Comparison of ENCODE assay signal across 36 cellular contexts in the genomic region with DNA sequence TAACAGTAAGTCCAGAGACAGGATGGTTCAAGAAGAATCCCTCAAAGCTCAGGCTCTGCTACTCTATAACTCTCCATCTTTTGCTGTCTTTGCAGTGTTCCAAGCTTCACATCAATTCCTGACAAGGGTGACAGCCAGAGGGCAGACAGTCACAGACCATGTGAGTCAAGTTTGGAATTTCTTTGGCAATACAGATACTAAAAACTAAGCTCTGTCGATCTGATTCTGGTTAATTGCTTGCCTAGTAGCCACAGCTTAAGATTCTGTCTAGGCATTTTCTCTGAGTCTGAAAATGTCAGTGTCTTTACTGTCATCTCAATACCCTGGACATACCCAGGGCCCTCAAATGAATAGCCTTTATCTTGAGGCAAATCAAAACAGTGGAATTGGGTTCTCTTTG.
DNase-seq lines count a peak whose midpoint lies in the region; ATAC-seq and TF ChIP-seq lines count a peak whose summit lies in the region.
"Had no signal": no experiment of that assay in that cellular context is flagged by ENCODE, and none has a peak within 500 bp of the region (broad histone marks: within the 10 kb centered on the region; RNA-seq: fewer than 3 reads in every experiment).

No MANE protein-coding gene starts in this region.

- H3K4me1 ChIP-seq in PC-3 (ENCODE audit: insufficient read depth, low read length) = no peaks in the 10 kb centered on the region
- H3K4me1 ChIP-seq: Caco-2, pancreas, Peyer's patch, right atrium auricular region, spleen had no signal

- H3K9me3 Mint-ChIP-seq in activated CD4-positive, alpha-beta memory T cell treated with anti-CD3 and anti-CD28 coated beads, Interleukin-2, amount 10 ng/mL, durations not matched to agents 7 days and 5 days = no peaks in the 10 kb centered on the region
- H3K9me3 Mint-ChIP-seq: activated CD4-positive, alpha-beta memory T cell treated with anti-CD3 and anti-CD28 coated beads for 36 hours; activated naive CD8-positive, alpha-beta T cell treated with anti-CD3 and anti-CD28 coated beads, Interleukin-2, amount 50 U/mL, for 24 hours; central memory CD8-positive, alpha-beta T cell; dendritic cell treated with granulocyte-macrophage colony-stimulating factor and Interleukin-4, amounts not matched to agents 40 ng/mL and 50 ng/mL, for 4 days; endodermal cell; memory B cell; stimulated activated naive CD8-positive, alpha-beta T cell treated with anti-CD3 and anti-CD28 coated beads, Interleukin-15, Interleukin-2, amounts not matched to agents 100 ng/mL and 50 ng/mL, for 24 hours; T-helper 2 cell treated with Interferon-gamma antibody and Interleukin-4, amounts not matched to agents 5 μg/mL and 100 μg/mL, for 36 hours had no signal

- POLR2A ChIA-PET in PC-3 (lab: Charles Lee; ENCODE audit: unreplicated experiment) = no interaction called here
- POLR2A ChIA-PET in activated CD4-positive, alpha-beta memory T cell treated with anti-CD3 and anti-CD28 coated beads, Interleukin-2, amount 10 ng/mL, durations not matched to agents 7 days and 5 days (lab: Charles Lee) = no interaction called here

- H3K4me1 Mint-ChIP-seq in activated CD4-positive, alpha-beta memory T cell treated with anti-CD3 and anti-CD28 coated beads, Interleukin-2, amount 10 ng/mL, durations not matched to agents 7 days and 5 days = no peaks in the 10 kb centered on the region
- H3K4me1 Mint-ChIP-seq: activated naive CD8-positive, alpha-beta T cell treated with anti-CD3 and anti-CD28 coated beads, Interleukin-2, amount 50 U/mL, for 24 hours; central memory CD8-positive, alpha-beta T cell; endodermal cell; memory B cell had no signal

- DNase-seq in COLO829 (ENCODE audit: low spot score) (peak; percentile 6), PC-3 (peak; percentile 5), fibroblast of villous mesenchyme (ENCODE audit: low read depth) (peak; percentile 26), renal cortical epithelial cell (ENCODE audit: low read depth) (peak; percentile 5), HuH-7 (ENCODE audit: low spot score) (no peak)
- no peak for DNase-seq in activated CD4-positive, alpha-beta memory T cell treated with anti-CD3 and anti-CD28 coated beads, Interleukin-2, amount 10 ng/mL, durations not matched to agents 7 days and 5 days
- DNase-seq: activated CD4-positive, alpha-beta memory T cell treated with anti-CD3 and anti-CD28 coated beads for 36 hours; activated CD4-positive, CD25-positive, alpha-beta regulatory T cell treated with anti-CD3 and anti-CD28 coated beads, Interleukin-2, amount 50 U/mL, for 72 hours; activated CD8-positive, alpha-beta memory T cell treated with anti-CD3 and anti-CD28 coated beads, Interleukin-2, amount 50 U/mL, for 4 hours; activated naive CD4-positive, alpha-beta T cell; activated naive CD8-positive, alpha-beta T cell treated with anti-CD3 and anti-CD28 coated beads, Interleukin-2, amount 50 U/mL, for 24 hours; C1 segment of cervical spinal cord; Caco-2; DMS53; endodermal cell; GDM1; left cardiac atrium; NCI-H1417 treated with DMSO at 0.1 percent for 48 hours; NCI-H2081 treated with DMSO at 0.1 percent for 48 hours; NCI-H226; pancreas; Peyer's patch; spleen; stimulated activated CD8-positive, alpha-beta memory T cell treated with anti-CD3 and anti-CD28 coated beads, Interleukin-4, amount 100 ng/mL, for 48 hours had no signal

- H3K79me2 ChIP-seq in PC-3 (ENCODE audit: low read length) = no peaks in the 10 kb centered on the region

- H3K27ac ChIP-seq in PC-3 (ENCODE audit: low read length) = no peak overlapping the region
- H3K27ac ChIP-seq: gastroesophageal sphincter, HL-60, KMS-11, pancreas, Peyer's patch, right atrium auricular region, spleen, thoracic aorta had no signal

- H3K27me3 Mint-ChIP-seq in activated CD4-positive, alpha-beta memory T cell treated with anti-CD3 and anti-CD28 coated beads, Interleukin-2, amount 10 ng/mL, durations not matched to agents 7 days and 5 days = no peaks in the 10 kb centered on the region
- H3K27me3 Mint-ChIP-seq: activated CD4-positive, alpha-beta memory T cell treated with anti-CD3 and anti-CD28 coated beads for 36 hours; activated naive CD8-positive, alpha-beta T cell treated with anti-CD3 and anti-CD28 coated beads, Interleukin-2, amount 50 U/mL, for 24 hours; central memory CD8-positive, alpha-beta T cell; dendritic cell treated with granulocyte-macrophage colony-stimulating factor and Interleukin-4, amounts not matched to agents 40 ng/mL and 50 ng/mL, for 4 days; memory B cell; stimulated activated naive CD8-positive, alpha-beta T cell treated with anti-CD3 and anti-CD28 coated beads, Interleukin-15, Interleukin-2, amounts not matched to agents 100 ng/mL and 50 ng/mL, for 24 hours had no signal

- H3K4me3 Mint-ChIP-seq in activated CD4-positive, alpha-beta memory T cell treated with anti-CD3 and anti-CD28 coated beads, Interleukin-2, amount 10 ng/mL, durations not matched to agents 7 days and 5 days = no peak overlapping the region
- H3K4me3 Mint-ChIP-seq: activated CD4-positive, alpha-beta memory T cell treated with anti-CD3 and anti-CD28 coated beads for 36 hours; activated naive CD8-positive, alpha-beta T cell treated with anti-CD3 and anti-CD28 coated beads, Interleukin-2, amount 50 U/mL, for 24 hours; central memory CD8-positive, alpha-beta T cell; dendritic cell treated with granulocyte-macrophage colony-stimulating factor and Interleukin-4, amounts not matched to agents 40 ng/mL and 50 ng/mL, for 4 days; endodermal cell; memory B cell; stimulated activated naive CD8-positive, alpha-beta T cell treated with anti-CD3 and anti-CD28 coated beads, Interleukin-15, Interleukin-2, amounts not matched to agents 100 ng/mL and 50 ng/mL, for 24 hours; T-helper 2 cell treated with Interferon-gamma antibody and Interleukin-4, amounts not matched to agents 5 μg/mL and 100 μg/mL, for 36 hours had no signal

- no peaks in the 10 kb centered on the region for H4K20me1 ChIP-seq in PC-3 (ENCODE audit: low read length)

- H3K9ac ChIP-seq in PC-3 (ENCODE audit: low read length) = no peak overlapping the region
- H3K9ac ChIP-seq: KMS-11 had no signal

- H3K27me3 ChIP-seq in PC-3 (ENCODE audit: low read length) = no peaks in the 10 kb centered on the region
- H3K27me3 ChIP-seq: gastroesophageal sphincter, pancreas, Peyer's patch, right atrium auricular region, spleen had no signal

- CTCF ChIA-PET in PC-3 (lab: Charles Lee) = interaction anchor here (0.7 kb wide), 1 partner anchor 39 kb away, joined by 3 read pairs; no protein-coding TSS in a partner anchor
- CTCF ChIA-PET in activated CD4-positive, alpha-beta memory T cell treated with anti-CD3 and anti-CD28 coated beads, Interleukin-2, amount 10 ng/mL, durations not matched to agents 7 days and 5 days (lab: Charles Lee) = no interaction called here

- H3K4me3 ChIP-seq in PC-3 (ENCODE audit: low read length) (no peak overlapping the region), fibroblast of villous mesenchyme (ENCODE audit: low read depth, low read length) (no peak overlapping the region)
- H3K4me3 ChIP-seq: gastroesophageal sphincter, pancreas, Peyer's patch, right atrium auricular region, spleen, thoracic aorta had no signal

- H2AFZ ChIP-seq in PC-3 (ENCODE audit: low read length) = no peak overlapping the region

- ATAC-seq in PC-3 (no peak), HG03442 (IDR thresholded peaks at IDR 0.05; ENCODE audit: unreplicated experiment) (no peak)
- ATAC-seq: activated naive CD8-positive, alpha-beta T cell treated with anti-CD3 and anti-CD28 coated beads, Interleukin-2, amount 50 U/mL, for 24 hours; esophagus mucosa; left cardiac atrium; pancreas had no signal

- H3F3A ChIP-seq in PC-3 (ENCODE audit: low read length, unreplicated experiment) = no peaks in the 10 kb centered on the region

- H3K9me3 ChIP-seq in PC-3 (ENCODE audit: low read length) = no peaks in the 10 kb centered on the region
- H3K9me3 ChIP-seq: Caco-2, gastroesophageal sphincter, pancreas, Peyer's patch, right atrium auricular region, spleen, thoracic aorta had no signal

- TF ChIP-seq CTCF in PC-3 (conservative IDR thresholded peaks at IDR 0.05; ENCODE audit: low read depth, low read length) = no peak
- TF ChIP-seq CTCF in fibroblast of villous mesenchyme (IDR thresholded peaks at IDR 0.05; ENCODE audit: insufficient read depth, low read depth, low read length) = no peak

- no peak overlapping the region for H3K27ac Mint-ChIP-seq in activated CD4-positive, alpha-beta memory T cell treated with anti-CD3 and anti-CD28 coated beads, Interleukin-2, amount 10 ng/mL, durations not matched to agents 7 days and 5 days
- H3K27ac Mint-ChIP-seq: activated CD4-positive, alpha-beta memory T cell treated with anti-CD3 and anti-CD28 coated beads for 36 hours; activated naive CD8-positive, alpha-beta T cell treated with anti-CD3 and anti-CD28 coated beads, Interleukin-2, amount 50 U/mL, for 24 hours; dendritic cell treated with granulocyte-macrophage colony-stimulating factor and Interleukin-4, amounts not matched to agents 40 ng/mL and 50 ng/mL, for 4 days; endodermal cell; memory B cell; stimulated activated naive CD8-positive, alpha-beta T cell treated with anti-CD3 and anti-CD28 coated beads, Interleukin-15, Interleukin-2, amounts not matched to agents 100 ng/mL and 50 ng/mL, for 24 hours; T-helper 2 cell treated with Interferon-gamma antibody and Interleukin-4, amounts not matched to agents 5 μg/mL and 100 μg/mL, for 36 hours had no signal

- intact Hi-C loops in PC-3 (cut with micrococcal nuclease) = loop anchor here (5.0 kb wide), 1 partner anchor 201 kb away; no protein-coding TSS in a partner anchor

- no peak overlapping the region for H3K4me2 ChIP-seq in PC-3 (ENCODE audit: low read length)
- H3K4me2 ChIP-seq: KMS-11 had no signal

- peaks cover 5% of the 10 kb centered on the region; the same call in 1 of the 2 replicates for H3K36me3 ChIP-seq in PC-3 (ENCODE audit: low read depth, low read length)
- H3K36me3 ChIP-seq: pancreas, Peyer's patch, right atrium auricular region, thoracic aorta had no signal

- no peaks in the 10 kb centered on the region for H3K9me2 ChIP-seq in PC-3 (replicated peaks; ENCODE audit: low read length)

- no TSS peak for BruUV-seq in PC-3 (replicated peaks; lab: Mats Ljungman, UMichigan)

- H3K36me3 Mint-ChIP-seq in activated CD4-positive, alpha-beta memory T cell treated with anti-CD3 and anti-CD28 coated beads, Interleukin-2, amount 10 ng/mL, durations not matched to agents 7 days and 5 days (ENCODE audit: low read depth) = peaks cover 35% of the 10 kb centered on the region

Comparison
In these comparisons a context has a peak if more than half of its experiments do, and no peak if none do; other contexts are left out.
1. DNase-seq: peak in COLO829 (single experiment), PC-3 (single experiment), fibroblast of villous mesenchyme (single experiment) and renal cortical epithelial cell (single experiment); none in HuH-7 (single experiment) and activated CD4-positive, alpha-beta memory T cell treated with anti-CD3 and anti-CD28 coated beads, Interleukin-2, amount 10 ng/mL, durations not matched to agents 7 days and 5 days (single experiment).